In the genomic region with DNA sequence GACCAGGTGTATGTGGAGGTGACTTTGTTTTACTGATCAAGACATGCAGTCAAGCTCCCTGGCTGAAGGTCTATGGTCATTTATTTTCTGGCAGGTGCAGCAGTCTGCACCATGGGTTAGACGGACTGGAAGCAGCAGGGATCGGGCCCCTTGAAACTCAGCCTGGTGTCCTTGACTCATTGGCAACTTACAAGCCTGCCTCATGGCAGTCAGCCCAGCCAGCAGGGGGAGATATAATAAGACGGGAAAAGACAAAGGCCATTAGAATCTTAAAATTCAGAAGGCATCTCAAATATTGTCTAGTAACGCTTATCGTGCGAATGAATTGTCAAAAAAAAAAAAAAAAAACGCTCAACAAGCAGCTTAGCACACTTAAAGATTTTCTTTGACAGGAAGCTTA, we compare ENCODE assay signal across 9 cellular contexts.
DNase-seq lines count a peak whose midpoint lies in the region; ATAC-seq and TF ChIP-seq lines count a peak whose summit lies in the region.
"Had no signal": no experiment of that assay in that cellular context is flagged by ENCODE, and none has a peak within 500 bp of the region (broad histone marks: within the 10 kb centered on the region; RNA-seq: fewer than 3 reads in every experiment).

No MANE protein-coding gene starts in this region.

- H3K4me3 Mint-ChIP-seq in HFFc6, result no peak overlapping the region

- H3K79me2 ChIP-seq in DOHH2 (ENCODE audit: control insufficient read depth, low read length), result no peaks in the 10 kb centered on the region

- H3K9me3 ChIP-seq in DOHH2 (ENCODE audit: control insufficient read depth, insufficient read depth, low read length) (no peaks in the 10 kb centered on the region), lower lobe of right lung (no peaks in the 10 kb centered on the region), spleen (no peaks in the 10 kb centered on the region)

- 42 to 62% (median 52%) methylated on average over 7 of the region's 7 CpGs for WGBS in spleen, 5 donors

- TF ChIP-seq CTCF in DOHH2 (IDR thresholded peaks at IDR 0.05; ENCODE audit: low read depth, low read length, poor library complexity, severe bottlenecking) (peak; percentile 47), HFFc6 (IDR thresholded peaks at IDR 0.05) (peak; percentile 76), lower lobe of right lung (IDR thresholded peaks at IDR 0.05) (peak; percentile 25), spleen (IDR thresholded peaks at IDR 0.05 in 8 of 11, conservative IDR thresholded peaks at IDR 0.05 in 3 of 11) (peak in 3 of 11 experiments; percentile 19 to 31 (median 29))

- ATAC-seq in lower lobe of right lung, result no peak
- ATAC-seq in activated CD4-positive, CD25-positive, alpha-beta regulatory T cell treated with anti-CD3 and anti-CD28 coated beads, Interleukin-2, amount 50 U/mL, for 24 hours, result no peak

- H3K36me3 Mint-ChIP-seq in HFFc6 (ENCODE audit: low read depth), result no peaks in the 10 kb centered on the region

- H3K4me1 ChIP-seq in DOHH2 (ENCODE audit: control insufficient read depth, low read length) (no peaks in the 10 kb centered on the region), lower lobe of right lung (no peaks in the 10 kb centered on the region), spleen (no peaks in the 10 kb centered on the region)

- no peaks in the 10 kb centered on the region for H3K36me3 ChIP-seq in DOHH2 (ENCODE audit: control insufficient read depth, low read length)
- no peaks in the 10 kb centered on the region for H3K36me3 ChIP-seq in lower lobe of right lung
- no peaks in the 10 kb centered on the region for H3K36me3 ChIP-seq in spleen

- DNase-seq in HFFc6 (no peak), astrocyte of the hippocampus (ENCODE audit: low read depth, low spot score) (peak; percentile 39), lower lobe of right lung (no peak), SHP77 treated with DMSO at 0.1 percent for 48 hours (lab: John Stamatoyannopoulos, UW) (no peak), NK-92 (lab: John Stamatoyannopoulos, UW; ENCODE audit: unreplicated experiment) (no peak), spleen (no peak)
- DNase-seq: activated naive CD4-positive, alpha-beta T cell treated with anti-CD3 and anti-CD28 coated beads, Interleukin-2, amount 50 U/mL, for 16 hours had no signal

- peaks cover 3% of the 10 kb centered on the region for H3K27me3 Mint-ChIP-seq in HFFc6 (ENCODE audit: insufficient read depth)

- H3K27me3 ChIP-seq in DOHH2 (ENCODE audit: control insufficient read depth, low read length) (no peaks in the 10 kb centered on the region), lower lobe of right lung (ENCODE audit: low read depth) (no peaks in the 10 kb centered on the region), spleen (replicated peaks in 1 of 7) (peaks cover 0 to 3% (median 0%) of the 10 kb centered on the region in 7 donors)

- no peak for TF ChIP-seq POLR2A in spleen (IDR thresholded peaks at IDR 0.05)

- intact Hi-C loops in lower lobe of right lung (cut with DNase I), result no loop called here
- intact Hi-C loops in spleen (cut with DNase I; ENCODE audit: low total_unique reads), result no loop called here

- no peaks in the 10 kb centered on the region for H3F3A ChIP-seq in DOHH2 (ENCODE audit: control insufficient read depth, insufficient read depth)

- no peak overlapping the region for H3K4me2 ChIP-seq in DOHH2 (ENCODE audit: low read length)

- no peaks in the 10 kb centered on the region for H3K9me2 ChIP-seq in DOHH2 (replicated peaks; ENCODE audit: control insufficient read depth, low read length)

- H3K27ac ChIP-seq in DOHH2 (ENCODE audit: low read depth, low read length) (no peak overlapping the region), lower lobe of right lung (no peak overlapping the region), spleen (no peak overlapping the region)

- no peaks in the 10 kb centered on the region for H3K4me1 Mint-ChIP-seq in HFFc6 (ENCODE audit: low read depth)

- H4K20me1 ChIP-seq in DOHH2 (ENCODE audit: control insufficient read depth, insufficient read depth, low read depth, low read length), result no peaks in the 10 kb centered on the region

- H3K4me3 ChIP-seq in DOHH2 (ENCODE audit: low read length), result no peak overlapping the region
- H3K4me3 ChIP-seq in lower lobe of right lung, result no peak overlapping the region
- H3K4me3 ChIP-seq in spleen, result no peak overlapping the region

- no peaks in the 10 kb centered on the region; the same call in 1 of the 2 replicates for H3K9me3 Mint-ChIP-seq in HFFc6

- H3K27ac Mint-ChIP-seq in HFFc6, result no peak overlapping the region
